In the genomic region with DNA sequence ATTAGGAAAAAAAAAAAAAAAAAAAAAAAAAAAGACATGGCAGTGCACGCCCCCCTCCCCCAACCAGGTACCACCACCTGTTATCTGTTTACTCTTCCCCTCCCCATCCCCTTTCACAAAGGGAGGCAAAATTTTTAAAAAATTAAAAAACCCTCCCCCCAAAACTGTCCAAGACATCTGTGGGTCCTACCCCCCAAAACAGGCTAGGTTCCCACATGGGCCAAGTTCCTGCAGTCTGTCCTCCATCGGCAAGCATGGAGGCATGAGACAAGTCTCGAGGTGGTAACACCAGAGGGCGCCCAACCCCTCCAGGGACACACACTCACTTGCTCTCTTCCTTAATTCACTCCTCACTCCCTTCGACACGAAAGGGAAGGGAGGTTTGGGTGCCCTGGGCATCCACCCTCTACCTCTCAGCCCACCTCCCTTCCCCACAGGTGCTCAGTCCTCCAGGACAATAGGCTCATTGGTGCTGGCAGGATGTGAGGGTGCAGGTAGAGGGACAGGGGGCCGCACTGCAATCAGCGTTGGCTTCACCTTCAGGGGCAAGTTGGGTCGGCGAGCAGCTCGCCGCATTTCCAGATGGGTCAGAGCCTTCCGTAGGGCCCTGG, we compare ENCODE assay signal across 8 cellular contexts. TPM values are rescaled to one million over a fixed set of nuclear protein-coding genes. Genes with fewer than 3 reads are reported as not detected.
DNase-seq lines count a peak whose midpoint lies in the region; ATAC-seq and TF ChIP-seq lines count a peak whose summit lies in the region.

No MANE protein-coding gene starts in this region.

- in situ Hi-C loops in KBM-7 (cut with MboI; ENCODE audit: low pct_unique_long_range_greater_than_20kb, low sequenced_read_pairs) = no loop called here

- H3K4me3 ChIP-seq in SJCRH30 = no peak overlapping the region
- H3K4me3 ChIP-seq in psoas muscle = no peak overlapping the region

- TF ChIP-seq CTCF in psoas muscle (IDR thresholded peaks at IDR 0.05) = peak; percentile 61

- intact Hi-C loops in Right ventricle myocardium superior (cut with DNase I) (no loop called here), psoas muscle (cut with DNase I) (loop anchor here in 1 of 2 donors (5.0 to 10.0 kb wide), 2 partner anchors 99 to 629 kb away; a partner anchor contains a TSS)

- H3K36me3 ChIP-seq in SJCRH30 = peaks cover 40% of the 10 kb centered on the region
- peaks cover 10 to 58% of the 10 kb centered on the region in 2 donors for H3K36me3 ChIP-seq in psoas muscle (ENCODE audit: insufficient read depth in 1 of 2, low read depth in 1 of 2)

- CTCF ChIA-PET in activated naive CD4-positive, alpha-beta T cell treated with anti-CD3 and anti-CD28 coated beads, Interleukin-2, amount 10 ng/mL, durations not matched to agents 7 days and 5 days (lab: Charles Lee) = interaction anchor here (0.7 to 5.6 kb wide), 18 partner anchors 10 to 198 kb away, joined by 3 to 44 read pairs (median 4); a partner anchor contains a TSS

- ATAC-seq in Right ventricle myocardium superior (ENCODE audit: poor library complexity) = peak; percentile 9
- ATAC-seq in psoas muscle = peak in 3 of 4 donors; percentile 27 to 42 (median 36)
- ATAC-seq in GM19351 (IDR thresholded peaks at IDR 0.05; ENCODE audit: unreplicated experiment) = no peak
- no peak for ATAC-seq in HG03521 (IDR thresholded peaks at IDR 0.05; ENCODE audit: unreplicated experiment)

- no peak overlapping the region for H3K27ac ChIP-seq in SJCRH30
- peak overlapping the region; percentile 94 for H3K27ac ChIP-seq in psoas muscle

- DNase-seq in D341Med (ENCODE audit: low spot score) (peak; percentile 70), KBM-7 (peak; percentile 94), SJCRH30 (peak; percentile 80 to 83), Right ventricle myocardium superior (peak; percentile 88), psoas muscle (peak; percentile 80 to 88)
- peak; percentile 91 for DNase-seq in activated naive CD4-positive, alpha-beta T cell treated with anti-CD3 and anti-CD28 coated beads, Interleukin-2, amount 10 ng/mL, durations not matched to agents 7 days and 5 days

- H3K9me3 ChIP-seq in SJCRH30 (replicated peaks) = no peaks in the 10 kb centered on the region
- H3K9me3 ChIP-seq in psoas muscle = no peaks in the 10 kb centered on the region

- peaks cover 59% of the 10 kb centered on the region for H3K36me3 Mint-ChIP-seq in activated naive CD4-positive, alpha-beta T cell treated with anti-CD3 and anti-CD28 coated beads, Interleukin-2, amount 10 ng/mL, durations not matched to agents 7 days and 5 days

- no peaks in the 10 kb centered on the region for H3K9me3 Mint-ChIP-seq in activated naive CD4-positive, alpha-beta T cell treated with anti-CD3 and anti-CD28 coated beads, Interleukin-2, amount 10 ng/mL, durations not matched to agents 7 days and 5 days

- peaks cover 72% of the 10 kb centered on the region for H3K4me1 Mint-ChIP-seq in activated naive CD4-positive, alpha-beta T cell treated with anti-CD3 and anti-CD28 coated beads, Interleukin-2, amount 10 ng/mL, durations not matched to agents 7 days and 5 days

- H3K27me3 ChIP-seq in SJCRH30 (no peaks in the 10 kb centered on the region), psoas muscle (ENCODE audit: insufficient read depth in 3 of 3, low read length in 2 of 3) (no peaks in the 10 kb centered on the region)

- peak overlapping the region; percentile 92 for H3K27ac Mint-ChIP-seq in activated naive CD4-positive, alpha-beta T cell treated with anti-CD3 and anti-CD28 coated beads, Interleukin-2, amount 10 ng/mL, durations not matched to agents 7 days and 5 days

- H3K4me3 Mint-ChIP-seq in activated naive CD4-positive, alpha-beta T cell treated with anti-CD3 and anti-CD28 coated beads, Interleukin-2, amount 10 ng/mL, durations not matched to agents 7 days and 5 days = peak overlapping the region; percentile 71

- no peaks in the 10 kb centered on the region; the same call in 1 of the 2 replicates for H3K4me1 ChIP-seq in SJCRH30
- H3K4me1 ChIP-seq in psoas muscle = peaks cover 28% of the 10 kb centered on the region

- 49 to 58% (median 54%) methylated on average over 12 to 13 of the region's 13 CpGs for WGBS in psoas muscle, 3 donors

- no peaks in the 10 kb centered on the region for H3K27me3 Mint-ChIP-seq in activated naive CD4-positive, alpha-beta T cell treated with anti-CD3 and anti-CD28 coated beads, Interleukin-2, amount 10 ng/mL, durations not matched to agents 7 days and 5 days

RNA-seq across cellular contexts. Expression of a gene that starts 2.2 kb away (rescaled TPM):
- total RNA-seq in SJCRH30 (2014; rRNA removed; shearing (Covaris generic)) = 8.8 and 9.1 TPM in 2 replicates
- 14.7 TPM for total RNA-seq in Right ventricle myocardium superior
- total RNA-seq in psoas muscle = 10 to 100 TPM; 14.3 to 23.7 (median 19.6) TPM
- 10 to 100 TPM; 12.1 to 15.5 (median 12.7) TPM for polyA plus RNA-seq in psoas muscle

RNA-seq across cellular contexts. Expression of a gene that starts 8.1 kb away (rescaled TPM):
- total RNA-seq in SJCRH30 (2014; rRNA removed; shearing (Covaris generic)) = 106 and 107 TPM in 2 replicates
- total RNA-seq in Right ventricle myocardium superior (28.2 TPM), psoas muscle (10 to 100 TPM; 20.0 to 32.5 (median 28.6) TPM)
- polyA plus RNA-seq in psoas muscle = 10 to 100 TPM; 18.4 to 27.1 (median 26.9) TPM

RNA-seq across cellular contexts. Expression of a gene that starts 19.0 kb away (rescaled TPM):
- 5.8 and 8.9 TPM in 2 replicates for total RNA-seq in SJCRH30 (2014; rRNA removed; shearing (Covaris generic))
- 13.1 TPM for total RNA-seq in Right ventricle myocardium superior
- total RNA-seq in psoas muscle = 10 to 100 TPM; 14.1 to 19.5 (median 16.9) TPM
- polyA plus RNA-seq in psoas muscle = 10 to 100 TPM in 2 of 3 donors, 1 to 10 TPM in 1; 7.4 to 11.3 (median 11.1) TPM

RNA-seq across cellular contexts. Expression of a gene that starts 19.5 kb away (rescaled TPM):
- 0.46 and 0.51 TPM in 2 replicates for total RNA-seq in SJCRH30 (2014; rRNA removed; shearing (Covaris generic))
- total RNA-seq in Right ventricle myocardium superior (1.5 TPM), psoas muscle (1 to 10 TPM; 2.0 to 4.4 (median 3.1) TPM)
- polyA plus RNA-seq in psoas muscle = 1 to 10 TPM; 3.7 to 5.5 (median 4.7) TPM

RNA-seq across cellular contexts. Expression of a gene that starts 19.8 kb away (rescaled TPM):
- 2,270 and 2,323 TPM in 2 replicates for total RNA-seq in SJCRH30 (2014; rRNA removed; shearing (Covaris generic))
- total RNA-seq in Right ventricle myocardium superior (794 TPM), psoas muscle (1,000 to 10,000 TPM; 1,137 to 1,954 (median 1,509) TPM)
- polyA plus RNA-seq in psoas muscle = 1,000 to 10,000 TPM; 1,687 to 2,356 (median 2,243) TPM

Comparison
In these comparisons a context has a peak if more than half of its experiments do, and no peak if none do; other contexts are left out.
1. ATAC-seq: peak in Right ventricle myocardium superior (single experiment) and psoas muscle (3 of 4); none in GM19351 (single experiment) and HG03521 (single experiment).
2. Peak in every context shown above with its lines, with median percentiles within 50 percentile points of each other: DNase-seq.